In genomic region chr3:81068546-81068945, GRCh38 we compare ENCODE assay signal across 9 cellular contexts.
"Had no signal": no experiment of that assay in that cellular context is flagged by ENCODE, and none has a peak within 500 bp of the region (broad histone marks: within the 10 kb centered on the region; RNA-seq: fewer than 3 reads in every experiment).

No MANE protein-coding gene starts in this region.

- FAIRE-seq: HepG2, HTR-8/SVneo, K562 had no signal

- H3K4me3 ChIP-seq: K562 had no signal

- H3K27me3 Mint-ChIP-seq: IgD-negative memory B cell had no signal

- H3K9ac ChIP-seq: KMS-11 had no signal

- ATAC-seq: HepG2, K562 had no signal

- H3K4me2 ChIP-seq: KMS-11 had no signal

- H3K27ac ChIP-seq: HL-60, KMS-11 had no signal

- DNase-seq: IMR-90, KBM-7, KG1 had no signal

- H3K36me3 Mint-ChIP-seq: IgD-negative memory B cell had no signal

- H3K27ac Mint-ChIP-seq: IgD-negative memory B cell had no signal

- H3K4me3 Mint-ChIP-seq: IgD-negative memory B cell had no signal

- H3K4me1 Mint-ChIP-seq: IgD-negative memory B cell had no signal
